In the genomic region with DNA sequence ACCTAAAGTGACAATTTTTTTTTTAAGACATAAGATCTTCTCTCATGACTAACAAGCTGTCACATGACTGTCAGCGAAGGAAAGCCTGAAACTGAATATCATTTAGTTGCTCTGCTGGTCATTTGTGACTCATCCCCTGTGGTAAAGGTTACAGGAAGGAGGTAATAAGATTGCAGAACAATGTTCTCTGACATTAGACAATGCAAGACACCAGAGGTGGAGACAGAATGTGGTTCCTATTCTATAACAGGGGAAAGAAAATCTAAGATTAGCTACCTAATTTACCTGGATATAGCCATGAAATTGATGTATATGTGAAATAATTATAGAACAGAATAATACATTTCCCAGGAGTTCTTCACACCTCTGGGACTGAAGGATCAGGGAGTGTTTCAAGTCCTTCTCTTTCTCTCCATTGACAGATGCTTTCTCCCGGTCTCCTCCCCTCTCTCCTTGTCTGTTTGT, we compare ENCODE assay signal across 8 cellular contexts. TPM values are rescaled to one million over a fixed set of nuclear protein-coding genes. Genes with fewer than 3 reads are reported as not detected.
DNase-seq lines count a peak whose midpoint lies in the region; ATAC-seq and TF ChIP-seq lines count a peak whose summit lies in the region.

No MANE protein-coding gene starts in this region.

- no peak overlapping the region for H3K4me3 Mint-ChIP-seq in natural killer cell

- intact Hi-C loops in natural killer cell (cut with micrococcal nuclease) = no loop called here

- DNase-seq in GM04504 (ENCODE audit: low read depth) = peak; percentile 58
- DNase-seq in HT-29 (ENCODE audit: low spot score) = peak; percentile 72
- DNase-seq in amniotic epithelial cell (ENCODE audit: low read depth) = peak; percentile 83
- no peak for DNase-seq in natural killer cell
- DNase-seq in activated gamma-delta T cell treated with Interleukin-2 at 50 U/mL for 16 hours = no peak
- no peak for DNase-seq in 8988T
- no peak for DNase-seq in DMS114 treated with DMSO at 0.1 percent for 48 hours (lab: John Stamatoyannopoulos, UW; ENCODE audit: unreplicated experiment)

- H3K36me3 Mint-ChIP-seq in natural killer cell = no peaks in the 10 kb centered on the region

- no peak for TF ChIP-seq CTCF in natural killer cell (IDR thresholded peaks at IDR 0.05)

- H3K9me3 Mint-ChIP-seq in natural killer cell = no peaks in the 10 kb centered on the region

- peak; percentile 96 for ATAC-seq in GM21576 (IDR thresholded peaks at IDR 0.05; ENCODE audit: unreplicated experiment)
- ATAC-seq in natural killer cell = peak; percentile 73 to 79 (median 76)

- peak overlapping the region in 1 of 2 donors; percentile 32 for H3K27ac Mint-ChIP-seq in natural killer cell

- H3K4me1 Mint-ChIP-seq in natural killer cell = peaks cover 12 to 15% of the 10 kb centered on the region in 2 donors

- peaks cover 0 to 2% of the 10 kb centered on the region in 2 donors for H3K27me3 Mint-ChIP-seq in natural killer cell (ENCODE audit: low read depth in 2 of 2)

RNA-seq across cellular contexts. Expression of a gene that starts 47.7 kb away (rescaled TPM):
- 0.03 TPM in 1 of 2 replicates, not detected in the other for total RNA-seq in HT-29 (2014; rRNA removed; shearing (Covaris generic))
- total RNA-seq in natural killer cell = 1 to 10 TPM in 1 of 3 donors, under 1 TPM in 2; 0.90 to 1.7 (median 0.92) TPM

Comparison
In these comparisons a context has a peak if more than half of its experiments do, and no peak if none do; other contexts are left out.
1. DNase-seq: peak in GM04504 (single experiment), HT-29 (single experiment) and amniotic epithelial cell (single experiment); none in natural killer cell (single experiment), activated gamma-delta T cell treated with Interleukin-2 at 50 U/mL for 16 hours (single experiment), 8988T (single experiment) and DMS114 treated with DMSO at 0.1 percent for 48 hours (single experiment).